9 cellular contexts compared by ENCODE assay signal in the genomic region with DNA sequence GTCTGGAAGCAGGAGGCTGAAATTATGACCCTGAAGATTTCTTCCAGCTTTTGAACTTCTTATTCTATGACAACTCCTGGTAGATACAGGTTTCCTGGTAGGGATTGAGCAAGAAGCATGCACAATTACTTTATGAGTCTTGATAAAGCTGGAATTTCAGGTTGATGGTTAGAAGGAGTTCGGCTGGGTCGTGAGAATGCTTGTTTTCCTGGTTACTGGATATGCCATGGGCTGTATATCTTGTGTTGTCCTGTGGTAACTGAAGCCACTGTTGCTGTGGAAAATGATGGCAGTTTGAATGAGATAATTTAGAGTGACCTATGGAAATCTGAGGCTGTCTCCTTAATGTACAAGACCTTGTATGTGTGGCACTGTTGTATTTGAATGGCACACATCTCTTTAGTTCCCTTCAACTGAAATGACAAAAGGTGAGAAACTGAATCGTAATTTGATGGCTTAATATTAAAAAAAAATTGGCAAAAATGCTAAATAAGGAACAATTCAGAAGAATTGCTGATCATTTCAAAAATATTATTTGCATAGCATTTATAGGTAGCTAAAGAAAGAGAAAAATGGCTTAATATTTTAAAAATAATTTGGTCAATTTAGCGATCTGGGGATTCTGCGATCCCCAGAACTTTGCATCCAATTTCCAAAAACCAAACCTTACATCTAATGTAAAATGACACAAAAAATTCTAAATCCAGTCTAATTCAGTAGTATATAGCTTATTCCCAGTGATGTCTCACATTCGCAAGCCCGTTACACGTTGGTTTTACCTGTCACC. TPM values are rescaled to one million over a fixed set of nuclear protein-coding genes. Genes with fewer than 3 reads are reported as not detected.
A peak's percentile ranks its signal among the peaks of the same experiment; 100 is the strongest.
DNase-seq lines count a peak whose midpoint lies in the region; ATAC-seq and TF ChIP-seq lines count a peak whose summit lies in the region.
"Had no signal": no experiment of that assay in that cellular context is flagged by ENCODE, and none has a peak within 500 bp of the region (broad histone marks: within the 10 kb centered on the region; RNA-seq: fewer than 3 reads in every experiment).

No MANE protein-coding gene starts in this region.

- peaks cover 38% of the 10 kb centered on the region for H3K4me1 Mint-ChIP-seq in Caco-2 (ENCODE audit: low read depth, unreplicated experiment)
- H3K4me1 Mint-ChIP-seq in nephron = peaks cover 30% of the 10 kb centered on the region

- H3K4me2 ChIP-seq in Karpas-422 (ENCODE audit: low read depth, low read length, poor library complexity, severe bottlenecking) = peak overlapping the region; percentile 77

- H2AFZ ChIP-seq in Karpas-422 (ENCODE audit: low read length) = no peak overlapping the region

- H3K36me3 Mint-ChIP-seq in Caco-2 (ENCODE audit: insufficient read depth, unreplicated experiment) (peaks cover 9% of the 10 kb centered on the region), nephron (ENCODE audit: low read depth) (peaks cover 14% of the 10 kb centered on the region)

- no peak overlapping the region for H3K27ac Mint-ChIP-seq in Caco-2 (ENCODE audit: unreplicated experiment)
- peak overlapping the region; percentile 61 to 90 (median 75) for H3K27ac Mint-ChIP-seq in nephron

- in situ Hi-C loops in brain microvascular endothelial cell (cut with HindIII; ENCODE audit: low pct_ligation_motif_present, low sequenced_read_pairs) = no loop called here

- no peak for TF ChIP-seq CTCF in Caco-2 (IDR thresholded peaks at IDR 0.05; ENCODE audit: insufficient read depth in 1 of 2, low read depth in 1 of 2, low read length in 1 of 2, severe bottlenecking in 1 of 2, unreplicated experiment in 1 of 2)
- no peak for TF ChIP-seq CTCF in nephron (IDR thresholded peaks at IDR 0.05; ENCODE audit: unreplicated experiment in 3 of 3)
- no peak for TF ChIP-seq CTCF in brain microvascular endothelial cell (IDR thresholded peaks at IDR 0.05; ENCODE audit: low read depth, low read length, missing control alignments)

- no peaks in the 10 kb centered on the region; the same call in 1 of the 2 replicates for H3K36me3 ChIP-seq in Caco-2 (ENCODE audit: control insufficient read depth, insufficient read depth, low read length)
- 0 out of 2 replicates have a peak, but pooled peaks cover 3% of the 10 kb centered on the region for H3K36me3 ChIP-seq in Karpas-422 (ENCODE audit: insufficient read depth, low read length)
- no peaks in the 10 kb centered on the region for H3K36me3 ChIP-seq in brain microvascular endothelial cell (replicated peaks)

- H3K4me1 ChIP-seq in Caco-2 = peaks cover 22% of the 10 kb centered on the region
- peaks cover 29% of the 10 kb centered on the region for H3K4me1 ChIP-seq in Karpas-422 (ENCODE audit: low read length)

- H3K4me3 Mint-ChIP-seq in Caco-2 (ENCODE audit: unreplicated experiment) (peak overlapping the region; percentile 84), nephron (peak overlapping the region; percentile 90 to 97 (median 96))

- POLR2A ChIA-PET in Caco-2 (lab: Charles Lee) = no interaction called here

- no peaks in the 10 kb centered on the region for H3K9me2 ChIP-seq in Karpas-422 (replicated peaks; ENCODE audit: insufficient read depth, low read length)

- no peaks in the 10 kb centered on the region for H3K27me3 Mint-ChIP-seq in Caco-2 (ENCODE audit: insufficient read depth, unreplicated experiment)
- peaks cover 4% of the 10 kb centered on the region for H3K27me3 Mint-ChIP-seq in nephron (ENCODE audit: low read depth)

- no peaks in the 10 kb centered on the region for H3K27me3 ChIP-seq in Caco-2 (replicated peaks; ENCODE audit: control insufficient read depth, insufficient read depth, low read length)
- no peaks in the 10 kb centered on the region for H3K27me3 ChIP-seq in Karpas-422 (ENCODE audit: low read length)
- no peaks in the 10 kb centered on the region for H3K27me3 ChIP-seq in brain microvascular endothelial cell (replicated peaks)

- BruUV-seq in Caco-2 (replicated peaks; lab: Mats Ljungman, UMichigan) = no TSS peak

- CTCF ChIA-PET in Caco-2 (lab: Charles Lee) = no interaction called here

- no peak overlapping the region for H3K9ac ChIP-seq in Karpas-422 (ENCODE audit: low read length)

- DNase-seq in Caco-2 = peak in 1 of 2 experiments; percentile 29
- peak; percentile 40 for DNase-seq in Karpas-422
- peak; percentile 19 for DNase-seq in dermis blood vessel endothelial cell
- DNase-seq in brain microvascular endothelial cell = no peak
- DNase-seq in NCI-H2171 (lab: John Stamatoyannopoulos, UW) = no peak
- no peak for DNase-seq in stimulated activated CD4-positive, alpha-beta T cell treated with anti-CD3 and anti-CD28 coated beads, Interleukin-4, amount 100 ng/mL, for 24 hours
- DNase-seq: stimulated activated naive CD8-positive, alpha-beta T cell treated with anti-CD3 and anti-CD28 coated beads, Interleukin-15, Interleukin-2, amounts not matched to agents 100 U/mL and 50 U/mL, for 24 hours had no signal

- H3K9me3 Mint-ChIP-seq in Caco-2 (ENCODE audit: unreplicated experiment) = no peaks in the 10 kb centered on the region
- no peaks in the 10 kb centered on the region for H3K9me3 Mint-ChIP-seq in nephron

- ATAC-seq in GM18861 (IDR thresholded peaks at IDR 0.05; ENCODE audit: unreplicated experiment) = no peak

- H3K4me3 ChIP-seq in Caco-2 (ENCODE audit: low read depth, low read length) = peak overlapping the region; percentile 76
- no peak overlapping the region for H3K4me3 ChIP-seq in Karpas-422 (ENCODE audit: low read length)
- H3K4me3 ChIP-seq in brain microvascular endothelial cell (ENCODE audit: low read depth, low read length) = no peak overlapping the region

- intact Hi-C loops in Caco-2 (cut with micrococcal nuclease; ENCODE audit: unreplicated experiment) = loop anchor here (10.0 kb wide), 1 partner anchor 620 kb away; no protein-coding TSS in a partner anchor

- H3K27ac ChIP-seq in Karpas-422 (ENCODE audit: low read length) (no peak overlapping the region), brain microvascular endothelial cell (no peak overlapping the region)

- H4K20me1 ChIP-seq in Karpas-422 (ENCODE audit: insufficient read depth, low read depth, low read length) = peaks cover 4% of the 10 kb centered on the region; the same call in 1 of the 2 replicates

- H3K79me2 ChIP-seq in Karpas-422 (ENCODE audit: low read length) = peaks cover 35% of the 10 kb centered on the region

- H3K9me3 ChIP-seq in Caco-2 (no peaks in the 10 kb centered on the region), Karpas-422 (ENCODE audit: low read length) (no peaks in the 10 kb centered on the region)

RNA-seq across cellular contexts. Expression of gene UBE2E1, which starts 1.1 kb away (rescaled TPM):
- total RNA-seq in Caco-2 (2022) (98.6 and 104 TPM in 2 replicates), dermis blood vessel endothelial cell (137 and 152 TPM in 2 replicates)
- 104 and 200 TPM in 2 replicates for total RNA-seq in Karpas-422 (2014; rRNA removed; shearing (Covaris generic); ENCODE audit: low replicate concordance)

Comparison
In these comparisons a context has a peak if more than half of its experiments do, and no peak if none do; other contexts are left out.
1. DNase-seq: peak in Karpas-422 (single experiment) and dermis blood vessel endothelial cell (single experiment); none in brain microvascular endothelial cell (single experiment), NCI-H2171 (single experiment) and stimulated activated CD4-positive, alpha-beta T cell treated with anti-CD3 and anti-CD28 coated beads, Interleukin-4, amount 100 ng/mL, for 24 hours (single experiment).